Comparison of ENCODE assay signal across 16 cellular contexts in the genomic region with DNA sequence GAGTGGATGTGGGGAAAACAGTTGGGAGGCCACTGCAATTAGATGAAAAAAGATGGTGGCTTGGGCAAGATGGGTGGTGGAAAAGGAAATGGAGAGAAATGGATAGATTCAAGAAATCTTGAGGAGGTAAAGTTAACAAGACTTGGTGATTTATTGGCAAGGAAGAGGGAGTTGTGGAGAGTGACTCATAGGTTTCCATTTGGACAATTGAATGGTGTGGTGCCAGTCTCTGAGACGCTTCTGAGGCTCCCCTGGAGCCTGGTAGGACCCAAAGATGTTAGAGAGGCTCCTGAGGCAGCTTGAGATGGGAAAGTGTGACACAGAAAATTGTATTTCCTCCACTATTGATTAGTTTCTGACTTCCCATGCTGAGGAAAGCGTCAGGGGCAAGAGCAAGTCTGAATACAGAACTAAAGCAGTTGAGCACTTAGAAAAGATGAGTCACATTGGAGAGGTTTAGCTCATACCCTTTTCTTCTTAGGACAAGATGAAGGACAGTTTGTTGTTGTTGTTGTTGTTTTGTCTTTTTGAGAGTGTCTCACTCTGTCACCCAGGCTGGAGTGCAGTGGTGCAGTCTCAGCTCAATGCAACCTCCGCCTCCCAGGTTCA. TPM values are rescaled to one million over a fixed set of nuclear protein-coding genes. Genes with fewer than 3 reads are reported as not detected.
DNase-seq lines count a peak whose midpoint lies in the region; ATAC-seq and TF ChIP-seq lines count a peak whose summit lies in the region.
"Had no signal": no experiment of that assay in that cellular context is flagged by ENCODE, and none has a peak within 500 bp of the region (broad histone marks: within the 10 kb centered on the region; RNA-seq: fewer than 3 reads in every experiment).

No MANE protein-coding gene starts in this region.

- intact Hi-C loops in A673 (cut with micrococcal nuclease; ENCODE audit: unreplicated experiment), result no loop called here

- ATAC-seq in GM19452 (IDR thresholded peaks at IDR 0.05; ENCODE audit: unreplicated experiment), result no peak
- ATAC-seq: pancreas had no signal

- H3K27me3 ChIP-seq in A673 (replicated peaks; ENCODE audit: insufficient read depth, low read depth, low read length, poor library complexity) (no peaks in the 10 kb centered on the region), H7 (ENCODE audit: control insufficient read depth, insufficient read depth, low read length) (no peaks in the 10 kb centered on the region; the same call in 1 of the 2 replicates), trophoblast cell (ENCODE audit: insufficient read depth, low read length) (no peaks in the 10 kb centered on the region)
- H3K27me3 ChIP-seq: BE2C, pancreas, transverse colon had no signal

- H3K4me3 ChIP-seq in A673 (ENCODE audit: low read depth, low read length, poor library complexity, severe bottlenecking) (no peak overlapping the region), H7 (ENCODE audit: insufficient read depth, low read depth, low read length) (no peak overlapping the region), fibroblast of the aortic adventitia (ENCODE audit: low read depth, low read length) (no peak overlapping the region), trophoblast cell (ENCODE audit: low read depth, low read length) (no peak overlapping the region)
- H3K4me3 ChIP-seq: pancreas, transverse colon had no signal

- H3K18ac ChIP-seq in trophoblast cell (ENCODE audit: low read length), result no peak overlapping the region

- CTCF ChIA-PET in A673 (lab: Charles Lee), result interaction anchor here (0.7 to 0.8 kb wide), 2 partner anchors 9 to 22 kb away, joined by 3 to 4 read pairs; no protein-coding TSS in a partner anchor

- H3K4me1 ChIP-seq in A673 (ENCODE audit: insufficient read depth, low read length, poor library complexity, severe bottlenecking) (peaks cover 1% of the 10 kb centered on the region), trophoblast cell (ENCODE audit: control insufficient read depth in 1 of 2, insufficient read depth in 2 of 2, low read length in 2 of 2) (peaks cover 0 to 2% of the 10 kb centered on the region in 2 experiments)
- H3K4me1 ChIP-seq: BE2C, pancreas had no signal

- no peak overlapping the region for H2AK5ac ChIP-seq in trophoblast cell (ENCODE audit: low read length)

- no peak overlapping the region for H2BK12ac ChIP-seq in trophoblast cell (ENCODE audit: low read length)

- no peak overlapping the region for H2BK5ac ChIP-seq in trophoblast cell (ENCODE audit: low read depth, low read length, poor library complexity)

- H3K9me3 ChIP-seq in A673 (ENCODE audit: low read depth, low read length, poor library complexity, severe bottlenecking) (no peaks in the 10 kb centered on the region), trophoblast cell (ENCODE audit: insufficient read depth, low read depth, low read length) (no peaks in the 10 kb centered on the region)
- H3K9me3 ChIP-seq: BE2C, pancreas, transverse colon had no signal

- no peak overlapping the region for H3K9ac ChIP-seq in trophoblast cell (ENCODE audit: low read length)

- H4K91ac ChIP-seq in trophoblast cell (ENCODE audit: low read depth, low read length), result no peak overlapping the region

- H3K27me3 Mint-ChIP-seq in nephron progenitor cell (ENCODE audit: low read depth, poor library complexity), result peaks cover 7% of the 10 kb centered on the region

- no peaks in the 10 kb centered on the region for H3K9me3 Mint-ChIP-seq in nephron progenitor cell
- H3K9me3 Mint-ChIP-seq: activated naive CD4-positive, alpha-beta T cell treated with anti-CD3 and anti-CD28 coated beads for 36 hours had no signal

- H4K8ac ChIP-seq in trophoblast cell (ENCODE audit: low read depth, low read length), result no peak overlapping the region

- TF ChIP-seq CTCF in A673 (conservative IDR thresholded peaks at IDR 0.05; ENCODE audit: low read depth, low read length) (no peak), VCaP (conservative IDR thresholded peaks at IDR 0.05) (no peak), fibroblast of the aortic adventitia (IDR thresholded peaks at IDR 0.05; ENCODE audit: insufficient read depth, low read length) (no peak), nephron progenitor cell (IDR thresholded peaks at IDR 0.05) (no peak)

- H3K36me3 Mint-ChIP-seq in nephron progenitor cell (ENCODE audit: low read depth), result no peaks in the 10 kb centered on the region

- no peak overlapping the region for H3K4me3 Mint-ChIP-seq in nephron progenitor cell
- H3K4me3 Mint-ChIP-seq: activated naive CD4-positive, alpha-beta T cell treated with anti-CD3 and anti-CD28 coated beads for 36 hours had no signal

- H2AFZ ChIP-seq in trophoblast cell (ENCODE audit: insufficient read depth, low read length, poor library complexity), result no peak overlapping the region

- H3K4ac ChIP-seq in trophoblast cell (ENCODE audit: low read depth, low read length), result no peak overlapping the region

- no peak overlapping the region for H3K14ac ChIP-seq in trophoblast cell (ENCODE audit: low read length)

- no TSS peak for BruUV-seq in A673 (replicated peaks; lab: Mats Ljungman, UMichigan)

- H3K27ac Mint-ChIP-seq in nephron progenitor cell, result no peak overlapping the region
- H3K27ac Mint-ChIP-seq: activated naive CD4-positive, alpha-beta T cell treated with anti-CD3 and anti-CD28 coated beads for 36 hours had no signal

- no peak overlapping the region for H3K4me2 ChIP-seq in trophoblast cell (ENCODE audit: low read length)

- H4K12ac ChIP-seq in trophoblast cell (ENCODE audit: low read depth, low read length), result no peak overlapping the region

- DNase-seq in A673 (ENCODE audit: low spot score), result peak; percentile 43
- DNase-seq in H7, result peak; percentile 8
- peak; percentile 74 for DNase-seq in fibroblast of the aortic adventitia (ENCODE audit: low read depth)
- DNase-seq in nephron progenitor cell, result no peak
- DNase-seq in D341Med (ENCODE audit: low spot score), result no peak
- DNase-seq in trophoblast cell, result no peak
- DNase-seq: activated naive CD4-positive, alpha-beta T cell treated with anti-CD3 and anti-CD28 coated beads for 36 hours; BE2C; Kasumi-1; midbrain; pancreas; SHP77 treated with DMSO at 0.1 percent for 48 hours; stimulated activated CD4-positive, alpha-beta T cell treated with anti-CD3 and anti-CD28 coated beads, Interleukin-15, amount 100 ng/mL, for 24 hours; transverse colon had no signal

- WGBS in trophoblast cell (ENCODE audit: extremely low coverage, insufficient coverage, insufficient read length), result no CpG with 5 or more reads among the region's 3 CpGs

- no peak overlapping the region for H3K23ac ChIP-seq in trophoblast cell (ENCODE audit: low read length)

- H3K79me2 ChIP-seq in trophoblast cell (ENCODE audit: control insufficient read depth, insufficient read depth, low read length, poor library complexity), result no peaks in the 10 kb centered on the region

- H3K36me3 ChIP-seq in A673 (ENCODE audit: insufficient read depth, low read length, poor library complexity, severe bottlenecking), result no peaks in the 10 kb centered on the region
- no peaks in the 10 kb centered on the region; the same call in 1 of the 2 replicates for H3K36me3 ChIP-seq in H7 (replicated peaks; ENCODE audit: control insufficient read depth, insufficient read depth, low read length)
- no peaks in the 10 kb centered on the region for H3K36me3 ChIP-seq in trophoblast cell (ENCODE audit: control insufficient read depth in 1 of 2, insufficient read depth in 2 of 2, low read length in 2 of 2)
- H3K36me3 ChIP-seq: BE2C, pancreas, transverse colon had no signal

- H3K27ac ChIP-seq in A673 (ENCODE audit: low read depth, low read length, poor library complexity, severe bottlenecking) (no peak overlapping the region), VCaP (peak overlapping the region; percentile 71), trophoblast cell (ENCODE audit: low read depth, low read length) (no peak overlapping the region)
- H3K27ac ChIP-seq: pancreas, transverse colon had no signal

- no peak overlapping the region for H2BK120ac ChIP-seq in trophoblast cell (ENCODE audit: insufficient read depth, low read length, poor library complexity)

- peaks cover 3% of the 10 kb centered on the region for H3K79me1 ChIP-seq in trophoblast cell (ENCODE audit: low read length)

- POLR2A ChIA-PET in A673 (lab: Charles Lee; ENCODE audit: low non-redundant PET), result no interaction called here

- H3K4me1 Mint-ChIP-seq in nephron progenitor cell, result peaks cover 13% of the 10 kb centered on the region

RNA-seq across cellular contexts. Expression of a gene that starts 4.5 kb away (rescaled TPM):
- total RNA-seq in A673 (2021), result 14.0 and 19.4 TPM in 2 replicates
- total RNA-seq in H7 (2014; rRNA removed; shearing (Covaris generic)), result 22.9 and 28.9 TPM in 2 replicates
- total RNA-seq in fibroblast of the aortic adventitia (ENCODE audit: low replicate concordance), result 10.5 and 16.8 TPM in 2 replicates
- 6.0 and 6.4 TPM in 2 replicates for polyA plus RNA-seq in trophoblast cell (2013)

RNA-seq across cellular contexts. Expression of a gene that starts 22.4 kb away (rescaled TPM):
- 0.19 and 0.20 TPM in 2 replicates for total RNA-seq in A673 (2021)
- 0.11 and 0.21 TPM in 2 replicates for total RNA-seq in H7 (2014; rRNA removed; shearing (Covaris generic))
- total RNA-seq in fibroblast of the aortic adventitia (ENCODE audit: low replicate concordance), result 0.45 and 2.7 TPM in 2 replicates
- 0.03 and 0.08 TPM in 2 replicates for polyA plus RNA-seq in trophoblast cell (2013)

RNA-seq across cellular contexts. Expression of a gene that starts 59.9 kb away (rescaled TPM):
- total RNA-seq in A673 (2021) (79.6 and 84.3 TPM in 2 replicates), fibroblast of the aortic adventitia (ENCODE audit: low replicate concordance) (45.5 and 48.7 TPM in 2 replicates)
- total RNA-seq in H7 (2014; rRNA removed; shearing (Covaris generic)), result 113 and 124 TPM in 2 replicates
- polyA plus RNA-seq in trophoblast cell (2013), result 39.0 and 41.3 TPM in 2 replicates

Comparison
In these comparisons a context has a peak if more than half of its experiments do, and no peak if none do; other contexts are left out.
1. DNase-seq: peak in A673 (single experiment), H7 (single experiment) and fibroblast of the aortic adventitia (single experiment); none in nephron progenitor cell (single experiment), D341Med (single experiment) and trophoblast cell (0 of 2).